1 cellular context compared by ENCODE assay signal in genomic region chr7:91394757-91395156, GRCh38.
TF ChIP-seq lines count a peak whose summit lies in the region.
"Not testable (repeated sequence)": the region's sequence is repeated elsewhere in the genome, so short reads cannot be mapped to it uniquely, and the experiment has no call there.

No MANE protein-coding gene starts in this region.

TF ChIP-seq in K562, 482 proteins besides CTCF, POLR2A, EP300 and RAD21:
- TF ChIP-seq FOXA3 (CRISPR knock-in tag; conservative IDR thresholded peaks at IDR 0.05 in 1 of 2, IDR thresholded peaks at IDR 0.05 in 1 of 2) (peak in 1 of 2 experiments; percentile 54; a peak in 1 of 4 replicates), YY1 (IDR thresholded peaks at IDR 0.05; ENCODE audit: borderline replicate concordance in 1 of 3, control insufficient read depth in 1 of 3, extremely low read depth in 1 of 3, insufficient read depth in 3 of 3, insufficient read length in 1 of 3, insufficient replicate concordance in 2 of 3, low read depth in 1 of 3, low read length in 2 of 3) (peak in 1 of 3 experiments; percentile 26), POLR2G (IDR thresholded peaks at IDR 0.05; ENCODE audit: low read depth, low read length) (peak; percentile 22; the same call in 1 of the 2 replicates), RBFOX2 (IDR thresholded peaks at IDR 0.05; ENCODE audit: low read depth, low read length) (peak; percentile 34; the same call in 1 of the 2 replicates), NR2C1 (IDR thresholded peaks at IDR 0.05) (peak; percentile 56)
- not testable (repeated sequence) for TF ChIP-seq NR2C1 (tag; IDR thresholded peaks at IDR 0.05)
